11 cellular contexts compared by ENCODE assay signal in genomic region chr6:147463651-147464050, GRCh38. TPM values are rescaled to one million over a fixed set of nuclear protein-coding genes. Genes with fewer than 3 reads are reported as not detected.
"Had no signal": no experiment of that assay in that cellular context is flagged by ENCODE, and none has a peak within 500 bp of the region (broad histone marks: within the 10 kb centered on the region; RNA-seq: fewer than 3 reads in every experiment).

No MANE protein-coding gene starts in this region.

- ATAC-seq: GM23338, HCT116 had no signal

- H3K36me3 ChIP-seq: HAP-1 had no signal

- H3K27ac Mint-ChIP-seq: GM23338, H9, HFFc6 had no signal

- H3K27ac ChIP-seq: GM23248 had no signal

- DNase-seq: GM23248, GOT3, H7, H9, HCEC 1CT, HFFc6 had no signal

- H3K9me3 ChIP-seq: HAP-1 had no signal

- H3K4me3 ChIP-seq: GM23248, GM23338, HAP-1 had no signal

- H2AFZ ChIP-seq: GM23248, GM23338 had no signal

- H3K4me2 ChIP-seq: GM23338 had no signal

- H3K9me3 Mint-ChIP-seq: HFFc6 had no signal

- H3K9ac ChIP-seq: GM23248 had no signal

- H3K4me3 Mint-ChIP-seq: GM23338, H9, HFFc6 had no signal

- FAIRE-seq: H1, H54 had no signal

RNA-seq across cellular contexts. Expression of gene SAMD5, which starts 44.8 kb away (rescaled TPM):
- total RNA-seq: GM23248, HFFc6 had no signal
- polyA plus RNA-seq: GM23248, GM23338 had no signal
